In the genomic region with DNA sequence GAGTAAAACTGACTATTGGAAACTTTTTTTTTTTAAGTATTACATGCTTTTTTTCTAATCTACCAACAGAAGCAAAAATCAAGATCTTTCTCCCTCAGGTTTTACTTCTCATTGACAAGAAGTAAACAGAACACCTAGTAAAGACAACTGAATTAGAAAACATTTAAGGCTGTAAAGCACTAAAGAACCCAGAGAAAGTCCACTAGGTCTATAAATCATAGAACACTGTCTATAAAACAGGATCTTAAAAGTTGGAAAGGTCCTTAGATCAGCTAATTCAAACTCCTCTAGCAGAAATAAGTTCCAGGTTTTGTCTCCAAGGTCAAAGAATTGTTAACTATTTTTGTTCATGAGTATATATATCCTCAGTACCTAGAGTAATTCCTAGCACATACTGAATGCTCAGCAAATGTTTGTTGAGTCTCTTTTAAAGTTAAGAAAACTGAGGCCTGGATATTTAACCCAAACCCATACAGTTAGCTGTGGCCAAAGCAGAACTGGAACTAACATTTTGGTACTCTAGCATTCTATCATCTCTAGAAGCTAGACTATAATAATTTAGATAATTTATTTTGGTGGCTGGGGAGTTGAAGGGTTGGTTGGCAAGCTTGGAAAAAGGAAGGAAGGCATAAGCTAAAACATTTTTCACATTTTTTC, we compare ENCODE assay signal across 10 cellular contexts. TPM values are rescaled to one million over a fixed set of nuclear protein-coding genes. Genes with fewer than 3 reads are reported as not detected.
DNase-seq lines count a peak whose midpoint lies in the region; ATAC-seq and TF ChIP-seq lines count a peak whose summit lies in the region.
"Had no signal": no experiment of that assay in that cellular context is flagged by ENCODE, and none has a peak within 500 bp of the region (broad histone marks: within the 10 kb centered on the region; RNA-seq: fewer than 3 reads in every experiment).

No MANE protein-coding gene starts in this region.

- no peak for TF ChIP-seq POLR2A in thyroid gland (IDR thresholded peaks at IDR 0.05)

- H3K36me3 ChIP-seq in adipocyte (ENCODE audit: control insufficient read depth, insufficient read depth, low read length, severe bottlenecking) (no peaks in the 10 kb centered on the region), thyroid gland (no peaks in the 10 kb centered on the region)

- H3K9ac ChIP-seq in adipocyte (ENCODE audit: low read length) = peak overlapping the region; percentile 96

- ATAC-seq in memory B cell (ENCODE audit: low read depth) = no peak
- no peak for ATAC-seq in HG02852 (IDR thresholded peaks at IDR 0.05; ENCODE audit: unreplicated experiment)
- ATAC-seq: activated CD4-positive, CD25-positive, alpha-beta regulatory T cell treated with anti-CD3 and anti-CD28 coated beads, Interleukin-2, amount 50 U/mL, for 24 hours had no signal

- H3K36me3 Mint-ChIP-seq in activated naive CD8-positive, alpha-beta T cell = no peaks in the 10 kb centered on the region
- peaks cover 4% of the 10 kb centered on the region for H3K36me3 Mint-ChIP-seq in activated naive CD8-positive, alpha-beta T cell treated with anti-CD3 and anti-CD28 coated beads for 36 hours
- peaks cover 5% of the 10 kb centered on the region for H3K36me3 Mint-ChIP-seq in memory B cell

- no peaks in the 10 kb centered on the region for H3K27me3 Mint-ChIP-seq in activated naive CD8-positive, alpha-beta T cell
- no peaks in the 10 kb centered on the region for H3K27me3 Mint-ChIP-seq in activated naive CD8-positive, alpha-beta T cell treated with anti-CD3 and anti-CD28 coated beads for 36 hours
- no peaks in the 10 kb centered on the region for H3K27me3 Mint-ChIP-seq in memory B cell

- peak overlapping the region; percentile 69 for H3K27ac Mint-ChIP-seq in activated naive CD8-positive, alpha-beta T cell
- H3K27ac Mint-ChIP-seq in activated naive CD8-positive, alpha-beta T cell treated with anti-CD3 and anti-CD28 coated beads for 36 hours = no peak overlapping the region
- H3K27ac Mint-ChIP-seq in memory B cell = peak overlapping the region; percentile 92

- no peak for TF ChIP-seq CTCF in thyroid gland (IDR thresholded peaks at IDR 0.05)

- intact Hi-C loops in thyroid gland (cut with DNase I) = no loop called here

- H3K4me1 ChIP-seq in adipocyte (ENCODE audit: control insufficient read depth, insufficient read depth, low read length) (peaks cover 50% of the 10 kb centered on the region), thyroid gland (peaks cover 50 to 58% of the 10 kb centered on the region in 2 donors)

- H3K4me3 ChIP-seq in adipocyte (ENCODE audit: low read length) (peak overlapping the region; percentile 95), thyroid gland (replicated peaks in 1 of 3) (no peak overlapping the region)

- H3K4me1 Mint-ChIP-seq in activated naive CD8-positive, alpha-beta T cell (ENCODE audit: low read depth) = peaks cover 73% of the 10 kb centered on the region
- peaks cover 56% of the 10 kb centered on the region for H3K4me1 Mint-ChIP-seq in activated naive CD8-positive, alpha-beta T cell treated with anti-CD3 and anti-CD28 coated beads for 36 hours
- H3K4me1 Mint-ChIP-seq in memory B cell = peaks cover 44% of the 10 kb centered on the region

- H3K9me3 Mint-ChIP-seq in activated naive CD8-positive, alpha-beta T cell (ENCODE audit: low read depth) = no peaks in the 10 kb centered on the region
- H3K9me3 Mint-ChIP-seq in activated naive CD8-positive, alpha-beta T cell treated with anti-CD3 and anti-CD28 coated beads for 36 hours = peaks cover 2% of the 10 kb centered on the region
- no peaks in the 10 kb centered on the region for H3K9me3 Mint-ChIP-seq in memory B cell

- H3K27me3 ChIP-seq in adipocyte (replicated peaks; ENCODE audit: control insufficient read depth, insufficient read depth, low read length) (no peaks in the 10 kb centered on the region), thyroid gland (no peaks in the 10 kb centered on the region)

- H3K4me3 Mint-ChIP-seq in activated naive CD8-positive, alpha-beta T cell = peak overlapping the region; percentile 96
- H3K4me3 Mint-ChIP-seq in activated naive CD8-positive, alpha-beta T cell treated with anti-CD3 and anti-CD28 coated beads for 36 hours = no peak overlapping the region
- peak overlapping the region; percentile 78 for H3K4me3 Mint-ChIP-seq in memory B cell

- H3K27ac ChIP-seq in thyroid gland = peak overlapping the region; percentile 25 to 88 (median 28)

- H3K9me3 ChIP-seq in adipocyte (ENCODE audit: control insufficient read depth, low read length) = no peaks in the 10 kb centered on the region
- no peaks in the 10 kb centered on the region for H3K9me3 ChIP-seq in thyroid gland

- DNase-seq in activated naive CD8-positive, alpha-beta T cell treated with anti-CD3 and anti-CD28 coated beads for 36 hours = no peak
- DNase-seq in adipocyte (ENCODE audit: low read depth) (no peak), memory B cell (ENCODE audit: low spot score in 2 of 2) (no peak), thyroid gland (no peak), H4 (ENCODE audit: low spot score) (no peak)
- no peak for DNase-seq in activated CD4-positive, alpha-beta T cell treated with anti-CD3 and anti-CD28 coated beads for 48 hours
- DNase-seq: NK-92 treated with Interleukin-12 subunit alpha and Interleukin-12 subunit beta, amount 100 ng/mL, for 24 hours had no signal

RNA-seq across cellular contexts. Expression of gene EPS15, which starts 3.0 kb away (rescaled TPM):
- 10 to 100 TPM; 53.5 to 55.0 TPM for total RNA-seq in activated naive CD8-positive, alpha-beta T cell treated with anti-CD3 and anti-CD28 coated beads for 36 hours
- total RNA-seq in thyroid gland = 100 to 1,000 TPM in 3 of 4 donors, 10 to 100 TPM in 1; 88.0 to 128 (median 102) TPM
- 31.5 and 34.0 TPM in 2 replicates for total RNA-seq in H4 (2014; rRNA removed; shearing (Covaris generic))
